ENCODE assay signal across 15 cellular contexts in the genomic region with DNA sequence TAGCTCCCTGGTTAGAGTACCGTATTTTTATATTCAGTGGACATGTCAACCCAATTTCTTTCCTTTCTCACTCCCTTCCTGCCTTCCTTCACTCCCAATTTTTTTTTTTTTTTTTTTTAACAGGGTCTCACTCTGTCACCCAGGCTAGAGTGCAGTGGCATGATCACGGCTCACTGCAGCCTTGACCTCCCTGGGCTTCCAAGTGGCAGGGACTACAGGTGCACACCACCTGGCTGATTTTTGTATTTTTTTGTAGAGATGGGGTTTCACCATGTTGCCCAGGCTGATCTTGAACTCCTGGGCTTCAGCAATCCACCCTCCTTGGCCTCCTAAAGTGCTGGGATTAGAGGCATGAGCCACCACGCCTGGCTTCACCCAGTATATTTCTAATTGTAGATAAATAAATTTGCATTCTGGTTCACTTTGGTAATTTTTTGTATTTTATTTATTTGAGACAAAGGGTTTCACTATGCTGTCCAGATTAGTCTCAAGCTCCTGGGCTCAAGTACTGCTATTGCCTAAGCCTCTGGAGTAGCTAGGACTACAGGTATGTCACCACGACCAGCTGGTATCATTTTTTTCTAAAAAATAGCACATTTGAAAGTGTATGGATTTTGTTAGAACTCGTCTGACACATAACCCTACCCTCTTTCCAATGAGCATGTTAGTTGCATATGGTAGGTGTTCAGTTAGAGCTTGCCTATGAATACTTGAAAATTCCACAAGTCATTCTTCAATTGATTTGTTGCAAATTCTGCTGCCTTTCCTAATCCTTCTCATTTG. TPM values are rescaled to one million over a fixed set of nuclear protein-coding genes. Genes with fewer than 3 reads are reported as not detected.
DNase-seq lines count a peak whose midpoint lies in the region; ATAC-seq and TF ChIP-seq lines count a peak whose summit lies in the region.
"Had no signal": no experiment of that assay in that cellular context is flagged by ENCODE, and none has a peak within 500 bp of the region (broad histone marks: within the 10 kb centered on the region; RNA-seq: fewer than 3 reads in every experiment).

No MANE protein-coding gene starts in this region.

- peak; percentile 74 for DNase-seq in GM23248
- no peak for DNase-seq in Panc1 (ENCODE audit: low read depth, low spot score)
- no peak for DNase-seq in osteocyte (ENCODE audit: extremely low spot score, unreplicated experiment)
- DNase-seq in dorsolateral prefrontal cortex = no peak
- no peak for DNase-seq in foreskin fibroblast
- DNase-seq: amygdala; CD4-positive, alpha-beta memory T cell; effector memory CD4-positive, alpha-beta T cell; glutamatergic neuron; RPMI8226 had no signal

- intact Hi-C loops in Panc1 (cut with micrococcal nuclease; ENCODE audit: unreplicated experiment) (no loop called here), dorsolateral prefrontal cortex (cut with DNase I) (loop anchor here in 1 of 2 donors (10.0 kb wide), 1 partner anchor 92 kb away; a partner anchor contains a TSS)

- H3F3A ChIP-seq in GM23248 (ENCODE audit: insufficient read depth) = peaks cover 79% of the 10 kb centered on the region

- peaks cover 30% of the 10 kb centered on the region for H3K36me3 Mint-ChIP-seq in osteocyte (ENCODE audit: unreplicated experiment)

- ATAC-seq in Panc1 (peak; percentile 48), esophagus mucosa (peak; percentile 51), HG03565 (IDR thresholded peaks at IDR 0.05; ENCODE audit: unreplicated experiment) (no peak), HG03432 (IDR thresholded peaks at IDR 0.05; ENCODE audit: unreplicated experiment) (no peak)

- H3K27ac ChIP-seq in GM23248 (peak overlapping the region; percentile 96), Panc1 (ENCODE audit: low read length) (no peak overlapping the region), dorsolateral prefrontal cortex (peak overlapping the region in 1 of 59 donors; percentile 13)
- H3K27ac ChIP-seq: prostate gland had no signal

- H2AFZ ChIP-seq in GM23248 = no peak overlapping the region

- 19 to 22% methylated on average over 5 of the region's 5 CpGs for WGBS in GM23248 (ENCODE audit: low coverage in 1 of 2, low lambda C conversion rate in 2 of 2, missing lambda C conversion rate in 2 of 2), 2 experiments

- no peak overlapping the region for H3K4me2 ChIP-seq in GM23248 (ENCODE audit: unreplicated experiment)

- no peak overlapping the region for H3K4me3 Mint-ChIP-seq in osteocyte (ENCODE audit: unreplicated experiment)
- H3K4me3 Mint-ChIP-seq: CD4-positive, alpha-beta memory T cell had no signal

- H3K27ac Mint-ChIP-seq in osteocyte (ENCODE audit: unreplicated experiment) = peak overlapping the region; percentile 64

- H3K79me2 ChIP-seq in GM23248 (ENCODE audit: insufficient read depth) = peaks cover 25% of the 10 kb centered on the region

- H3K9me3 Mint-ChIP-seq in osteocyte (ENCODE audit: unreplicated experiment) = no peaks in the 10 kb centered on the region
- H3K9me3 Mint-ChIP-seq: CD4-positive, alpha-beta memory T cell had no signal

- H3K4me1 Mint-ChIP-seq in osteocyte (ENCODE audit: unreplicated experiment) = peaks cover 20% of the 10 kb centered on the region

- H3K9me3 ChIP-seq in GM23248 (ENCODE audit: low read depth) = no peaks in the 10 kb centered on the region
- H3K9me3 ChIP-seq in Panc1 (ENCODE audit: control insufficient read depth, insufficient read depth, low read depth, low read length) = no peaks in the 10 kb centered on the region
- H3K9me3 ChIP-seq: prostate gland had no signal

- BruUV-seq in Panc1 (replicated peaks; lab: Mats Ljungman, UMichigan) = no TSS peak

- POLR2A ChIA-PET in Panc1 (lab: Charles Lee) = no interaction called here

- no peak overlapping the region for H3K9ac ChIP-seq in GM23248

- TF ChIP-seq CTCF in Panc1 (IDR thresholded peaks at IDR 0.05) = no peak
- no peak for TF ChIP-seq CTCF in osteocyte (IDR thresholded peaks at IDR 0.05)
- TF ChIP-seq CTCF in dorsolateral prefrontal cortex (IDR thresholded peaks at IDR 0.05 in 54 of 56, conservative IDR thresholded peaks at IDR 0.05 in 2 of 56; ENCODE audit: low read depth in 1 of 56, partially characterized antibody in 56 of 56) = no peak
- TF ChIP-seq CTCF in foreskin fibroblast (IDR thresholded peaks at IDR 0.05; ENCODE audit: low read depth, low read length) = no peak

- H3K4me1 ChIP-seq in GM23248 (ENCODE audit: insufficient read depth) (peaks cover 17% of the 10 kb centered on the region), Panc1 (ENCODE audit: control insufficient read depth, insufficient read depth, low read length) (peaks cover 45% of the 10 kb centered on the region)
- H3K4me1 ChIP-seq: prostate gland had no signal

- no peaks in the 10 kb centered on the region for H3K9me2 ChIP-seq in GM23248 (ENCODE audit: insufficient read depth)

- H3K4me3 ChIP-seq in GM23248 (no peak overlapping the region), Panc1 (ENCODE audit: low read depth in 2 of 2, low read length in 2 of 2) (no peak overlapping the region), dorsolateral prefrontal cortex (no peak overlapping the region), foreskin fibroblast (ENCODE audit: low read depth in 1 of 2, low read length in 2 of 2) (no peak overlapping the region)
- H3K4me3 ChIP-seq: lung, prostate gland had no signal

- peaks cover 35% of the 10 kb centered on the region; the same call in 1 of the 2 replicates for H4K20me1 ChIP-seq in GM23248 (ENCODE audit: insufficient read depth)

- H3K27me3 Mint-ChIP-seq in osteocyte (ENCODE audit: unreplicated experiment) = no peaks in the 10 kb centered on the region
- H3K27me3 Mint-ChIP-seq: CD4-positive, alpha-beta memory T cell had no signal

- H3K27me3 ChIP-seq in GM23248 (replicated peaks; ENCODE audit: insufficient read depth) (no peaks in the 10 kb centered on the region), Panc1 (ENCODE audit: control insufficient read depth, insufficient read depth, low read length) (no peaks in the 10 kb centered on the region), dorsolateral prefrontal cortex (no peaks in the 10 kb centered on the region)

- CTCF ChIA-PET in Panc1 (lab: Charles Lee) = interaction anchor here (0.5 to 0.6 kb wide), 2 partner anchors 254 to 729 kb away, joined by 9 to 15 read pairs; no protein-coding TSS in a partner anchor

- in situ Hi-C loops in GM23248 (cut with MboI) (loop anchor here (10.0 to 25.0 kb wide), 2 partner anchors 308 to 580 kb away; no protein-coding TSS in a partner anchor), Panc1 (cut with HindIII; ENCODE audit: low pct_unique_long_range_greater_than_20kb, low sequenced_read_pairs) (no loop called here)

- H3K36me3 ChIP-seq in GM23248 (ENCODE audit: low read depth) (peaks cover 35% of the 10 kb centered on the region), Panc1 (ENCODE audit: control insufficient read depth, insufficient read depth, low read length) (peaks cover 28% of the 10 kb centered on the region)

RNA-seq across cellular contexts. Expression of a gene that starts 15.7 kb away (rescaled TPM):
- total RNA-seq in GM23248 (2014; rRNA removed; shearing (Covaris generic)) = 1,383 and 1,539 TPM in 2 replicates
- polyA plus RNA-seq in GM23248 (2016; fragmentation: Nextera tagmentation; extraction: Ambion mirVana) = 649 and 683 TPM in 2 replicates
- total RNA-seq in Panc1 (2021; ENCODE audit: unreplicated experiment) (341 TPM), esophagus mucosa (245 TPM), osteocyte (754 and 795 TPM in 2 replicates), dorsolateral prefrontal cortex (100 to 1,000 TPM in 118 of 120 experiments, 10 to 100 TPM in 2; 80.8 to 431 (median 175) TPM)
- polyA plus RNA-seq in Panc1 (2012; ENCODE audit: insufficient read length) = 122 TPM

Comparison
In these comparisons a context has a peak if more than half of its experiments do, and no peak if none do; other contexts are left out.
1. ATAC-seq: peak in Panc1 (single experiment) and esophagus mucosa (single experiment); none in HG03565 (single experiment) and HG03432 (single experiment).